Comparison of ENCODE assay signal across 10 cellular contexts in the genomic region with DNA sequence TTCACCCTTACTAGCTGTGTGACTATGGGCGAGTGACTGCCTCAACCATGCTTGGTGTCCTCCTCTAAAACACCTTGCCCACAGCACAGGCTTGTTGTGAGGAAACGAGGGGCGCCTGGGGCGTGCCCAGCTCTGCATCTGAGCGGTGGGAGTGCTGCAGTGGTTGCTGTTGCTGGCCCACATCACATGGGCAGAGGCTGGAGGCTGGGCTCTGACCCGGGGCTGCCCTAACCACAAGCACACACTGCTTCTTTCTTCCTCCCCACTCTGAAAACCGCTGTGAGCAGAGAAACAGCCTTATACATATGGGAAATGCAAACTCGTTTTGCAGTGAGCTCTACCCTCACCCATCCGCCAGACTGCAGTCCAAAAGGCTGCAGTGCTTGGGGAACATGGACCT.
A peak's percentile ranks its signal among the peaks of the same experiment; 100 is the strongest.
DNase-seq lines count a peak whose midpoint lies in the region; ATAC-seq lines count a peak whose summit lies in the region.
"Had no signal": no experiment of that assay in that cellular context is flagged by ENCODE, and none has a peak within 500 bp of the region (broad histone marks: within the 10 kb centered on the region; RNA-seq: fewer than 3 reads in every experiment).

No MANE protein-coding gene starts in this region.

- H3K36me3 ChIP-seq in CD4-positive, alpha-beta memory T cell (ENCODE audit: insufficient read depth, low read length): peaks cover 84% of the 10 kb centered on the region
- H3K36me3 ChIP-seq in aorta (ENCODE audit: control insufficient read depth in 1 of 2, insufficient read depth in 2 of 2, low read length in 1 of 2): peaks cover 0 to 11% of the 10 kb centered on the region in 2 donors

- H3K9me3 Mint-ChIP-seq in CD4-positive, alpha-beta memory T cell: no peaks in the 10 kb centered on the region

- CTCF ChIA-PET in CD4-positive, alpha-beta memory T cell (lab: Charles Lee; ENCODE audit: partially characterized antibody): no interaction called here

- peak in 4 of 5 donors; percentile 28 to 41 (median 35) for DNase-seq in CD4-positive, alpha-beta memory T cell
- DNase-seq in SKM-1 treated with dmso at 0.1 percent for 144 hours (lab: John Stamatoyannopoulos, UW; ENCODE audit: unreplicated experiment): peak; percentile 20
- peak; percentile 94 for DNase-seq in epidermal melanocyte (ENCODE audit: insufficient read length, low spot score)
- DNase-seq in cerebellar nuclear complex (lab: John Stamatoyannopoulos, UW): no peak
- no peak for DNase-seq in iPS-NIHi11 (ENCODE audit: low spot score)
- no peak for DNase-seq in T1000 (lab: John Stamatoyannopoulos, UW)
- DNase-seq in aorta: no peak
- DNase-seq: Caco-2; stimulated activated CD4-positive, alpha-beta T cell treated with anti-CD3 and anti-CD28 coated beads, Interleukin-4, amount 100 ng/mL, for 4 hours had no signal

- no peaks in the 10 kb centered on the region for H3K27me3 Mint-ChIP-seq in CD4-positive, alpha-beta memory T cell

- peaks cover 14 to 29% (median 18%) of the 10 kb centered on the region in 4 donors for H3K4me1 Mint-ChIP-seq in CD4-positive, alpha-beta memory T cell

- intact Hi-C loops in CD4-positive, alpha-beta memory T cell (cut with micrococcal nuclease): no loop called here
- intact Hi-C loops in aorta (cut with DNase I): no loop called here

- no peak overlapping the region for H3K4me3 ChIP-seq in CD4-positive, alpha-beta memory T cell (ENCODE audit: low read length in 2 of 2)
- H3K4me3 ChIP-seq in aorta (ENCODE audit: low read length in 2 of 2): no peak overlapping the region

- peak; percentile 54 for ATAC-seq in GM21529 (IDR thresholded peaks at IDR 0.05; ENCODE audit: unreplicated experiment)
- no peak for ATAC-seq in aorta (ENCODE audit: low FRiP score)

- H3K4me3 Mint-ChIP-seq in CD4-positive, alpha-beta memory T cell: peak overlapping the region in 4 of 8 donors; percentile 33 to 57 (median 52)

- H3K36me3 Mint-ChIP-seq in CD4-positive, alpha-beta memory T cell: peaks cover 25 to 79% of the 10 kb centered on the region in 2 donors

- H3K9me3 ChIP-seq in CD4-positive, alpha-beta memory T cell (ENCODE audit: control insufficient read depth in 1 of 2, low read length in 2 of 2): no peaks in the 10 kb centered on the region
- no peaks in the 10 kb centered on the region for H3K9me3 ChIP-seq in aorta (ENCODE audit: control insufficient read depth, low read length)
- H3K9me3 ChIP-seq: Caco-2 had no signal

- H3K4me1 ChIP-seq in CD4-positive, alpha-beta memory T cell (ENCODE audit: insufficient read depth, low read length): peaks cover 24% of the 10 kb centered on the region
- H3K4me1 ChIP-seq in aorta (ENCODE audit: control insufficient read depth in 1 of 2, insufficient read depth in 2 of 2, low read length in 2 of 2): no peaks in the 10 kb centered on the region
- H3K4me1 ChIP-seq: Caco-2 had no signal

- WGBS in aorta, 2 donors: 78 to 82% methylated on average over 9 of the region's 9 CpGs

- no peak overlapping the region for H3K27ac ChIP-seq in CD4-positive, alpha-beta memory T cell (ENCODE audit: low read depth, low read length)
- no peak overlapping the region for H3K27ac ChIP-seq in aorta (ENCODE audit: low read depth in 1 of 2, low read length in 2 of 2)

- peak overlapping the region in 6 of 7 donors; percentile 4 to 78 (median 68) for H3K27ac Mint-ChIP-seq in CD4-positive, alpha-beta memory T cell

- POLR2A ChIA-PET in CD4-positive, alpha-beta memory T cell (lab: Charles Lee; ENCODE audit: partially characterized antibody): interaction anchor here (1.0 kb wide), 1 partner anchor 24 kb away, joined by 3 read pairs; no protein-coding TSS in a partner anchor

- no peaks in the 10 kb centered on the region for H3K27me3 ChIP-seq in CD4-positive, alpha-beta memory T cell (ENCODE audit: insufficient read depth, low read length)
- H3K27me3 ChIP-seq in aorta (ENCODE audit: control insufficient read depth in 1 of 2, insufficient read depth in 2 of 2, low read length in 1 of 2): no peaks in the 10 kb centered on the region

Comparison
In these comparisons a context has a peak if more than half of its experiments do, and no peak if none do; other contexts are left out.
1. DNase-seq: peak in CD4-positive, alpha-beta memory T cell (4 of 5), SKM-1 treated with dmso at 0.1 percent for 144 hours (single experiment) and epidermal melanocyte (single experiment); none in cerebellar nuclear complex (0 of 2), iPS-NIHi11 (single experiment), T1000 (single experiment) and aorta (0 of 2).